Comparison of ENCODE assay signal across 9 cellular contexts in genomic region chr10:14873090-14873760, GRCh38. TPM values are rescaled to one million over a fixed set of nuclear protein-coding genes. Genes with fewer than 3 reads are reported as not detected.
A peak's percentile ranks its signal among the peaks of the same experiment; 100 is the strongest.
DNase-seq lines count a peak whose midpoint lies in the region; ATAC-seq, FAIRE-seq and TF ChIP-seq lines count a peak whose summit lies in the region.
"Had no signal": no experiment of that assay in that cellular context is flagged by ENCODE, and none has a peak within 500 bp of the region (broad histone marks: within the 10 kb centered on the region; RNA-seq: fewer than 3 reads in every experiment).

No MANE protein-coding gene starts in this region.

- no peaks in the 10 kb centered on the region for H3K27me3 ChIP-seq in GM06990 (replicated peaks; ENCODE audit: control insufficient read depth, insufficient read depth, low read length)
- H3K27me3 ChIP-seq in Loucy (ENCODE audit: insufficient read depth, low read length, poor library complexity, severe bottlenecking): no peaks in the 10 kb centered on the region
- H3K27me3 ChIP-seq in gastrocnemius medialis: no peaks in the 10 kb centered on the region

- H3K9ac ChIP-seq in Loucy (ENCODE audit: low read depth, low read length, poor library complexity, severe bottlenecking) (peak overlapping the region; percentile 53), kidney (ENCODE audit: low read length in 2 of 2) (no peak overlapping the region)

- H3K4me1 ChIP-seq in Loucy (ENCODE audit: insufficient read depth, low read length, poor library complexity, severe bottlenecking): peaks cover 66% of the 10 kb centered on the region
- H3K4me1 ChIP-seq in kidney (ENCODE audit: control insufficient read depth in 1 of 2, insufficient read depth in 1 of 2, low read depth in 1 of 2, low read length in 2 of 2): peaks cover 0 to 2% of the 10 kb centered on the region in 2 donors
- H3K4me1 ChIP-seq in gastrocnemius medialis: peaks cover 19 to 25% of the 10 kb centered on the region in 2 donors

- ATAC-seq in GM21723 (IDR thresholded peaks at IDR 0.05; ENCODE audit: unreplicated experiment): peak; percentile 39
- no peak for ATAC-seq in gastrocnemius medialis

- no peaks in the 10 kb centered on the region for H3K9me3 ChIP-seq in Loucy (ENCODE audit: insufficient read depth, low read depth, low read length)
- no peaks in the 10 kb centered on the region for H3K9me3 ChIP-seq in kidney (ENCODE audit: control insufficient read depth in 1 of 2, low read length in 2 of 2)
- no peaks in the 10 kb centered on the region for H3K9me3 ChIP-seq in gastrocnemius medialis

- H3K79me2 ChIP-seq in Loucy (ENCODE audit: insufficient read depth, low read length): peaks cover 32% of the 10 kb centered on the region

- intact Hi-C loops in kidney (cut with DNase I): no loop called here
- intact Hi-C loops in gastrocnemius medialis (cut with DNase I; ENCODE audit: low total_unique reads): no loop called here

- H3F3A ChIP-seq in Loucy (ENCODE audit: low read depth): peaks cover 11% of the 10 kb centered on the region

- H3K27ac ChIP-seq in kidney (ENCODE audit: low read depth in 2 of 2, low read length in 2 of 2): no peak overlapping the region
- H3K27ac ChIP-seq in gastrocnemius medialis: no peak overlapping the region

- H3K4me3 ChIP-seq in GM06990 (replicated peaks; ENCODE audit: low read depth, low read length) (no peak overlapping the region), Loucy (ENCODE audit: low read length, poor library complexity, severe bottlenecking) (peak overlapping the region; percentile 63), fibroblast of pulmonary artery (replicated peaks; ENCODE audit: low read depth, low read length) (no peak overlapping the region), kidney (ENCODE audit: low read length in 2 of 2) (no peak overlapping the region), gastrocnemius medialis (no peak overlapping the region)

- H3K9me2 ChIP-seq in Loucy (replicated peaks; ENCODE audit: low read depth, low read length): no peaks in the 10 kb centered on the region

- H2AFZ ChIP-seq in Loucy (ENCODE audit: low read length): no peak overlapping the region

- DNase-seq in GM06990 (ENCODE audit: extremely low read depth, insufficient read length) (peak; percentile 15), fibroblast of pulmonary artery (ENCODE audit: low read depth) (peak; percentile 79), NAMALWA (ENCODE audit: low spot score) (no peak), kidney (no peak), gastrocnemius medialis (no peak), LoVo (ENCODE audit: low spot score) (no peak)
- DNase-seq: cortex of kidney had no signal

- peaks cover 6% of the 10 kb centered on the region for H4K20me1 ChIP-seq in Loucy (ENCODE audit: insufficient read depth, low read length, poor library complexity, severe bottlenecking)

- H3K36me3 ChIP-seq in GM06990 (ENCODE audit: control insufficient read depth, insufficient read depth, low read length) (peaks cover 1% of the 10 kb centered on the region; the same call in 1 of the 2 replicates), Loucy (ENCODE audit: insufficient read depth, low read length) (peaks cover 32% of the 10 kb centered on the region), kidney (ENCODE audit: control insufficient read depth in 1 of 2, insufficient read depth in 2 of 2, low read length in 2 of 2) (peaks cover 2 to 13% of the 10 kb centered on the region in 2 donors), gastrocnemius medialis (peaks cover 0 to 21% of the 10 kb centered on the region in 2 donors)

- TF ChIP-seq POLR2A in gastrocnemius medialis (IDR thresholded peaks at IDR 0.05): no peak

- in situ Hi-C loops in gastrocnemius medialis (cut with MboI; ENCODE audit: low sequenced_read_pairs in 4 of 4): no loop called here

- peak overlapping the region; percentile 76 for H3K4me2 ChIP-seq in Loucy (ENCODE audit: low read depth, low read length, poor library complexity, severe bottlenecking)

- TF ChIP-seq CTCF in GM06990 (IDR thresholded peaks at IDR 0.05; ENCODE audit: insufficient read depth, low read length, poor library complexity, severe bottlenecking) (no peak), Loucy (conservative IDR thresholded peaks at IDR 0.05; ENCODE audit: low read length) (no peak), fibroblast of pulmonary artery (IDR thresholded peaks at IDR 0.05; ENCODE audit: low read length, missing control alignments) (no peak), kidney (IDR thresholded peaks at IDR 0.05; ENCODE audit: borderline replicate concordance, extremely low read depth, insufficient read depth) (no peak), gastrocnemius medialis (IDR thresholded peaks at IDR 0.05 in 4 of 5, conservative IDR thresholded peaks at IDR 0.05 in 1 of 5) (no peak)

- FAIRE-seq in kidney (lab: Jason Lieb, UNC): no peak

RNA-seq across cellular contexts. Expression of gene SUV39H2, which starts 5.4 kb away (rescaled TPM):
- total RNA-seq in kidney: 5.1 TPM
- polyA plus RNA-seq in kidney (ENCODE audit: insufficient read depth, low read depth, low replicate concordance): 3.8 TPM
- total RNA-seq in gastrocnemius medialis: 1 to 10 TPM in 3 of 4 donors, under 1 TPM in 1; 0.71 to 7.4 (median 5.0) TPM

RNA-seq across cellular contexts. Expression of gene HSPA14, which starts 35.1 kb away (rescaled TPM):
- total RNA-seq in kidney (10.4 TPM), gastrocnemius medialis (10 to 100 TPM; 17.7 to 25.5 (median 22.1) TPM)
- 9.7 TPM for polyA plus RNA-seq in kidney (ENCODE audit: insufficient read depth, low read depth, low replicate concordance)

RNA-seq across cellular contexts. Expression of gene MSANTD7, which starts 35.1 kb away (rescaled TPM):
- total RNA-seq in kidney (9.5 TPM), gastrocnemius medialis (1 to 10 TPM; 4.7 to 8.5 (median 5.8) TPM)
- polyA plus RNA-seq in kidney (ENCODE audit: insufficient read depth, low read depth, low replicate concordance): 2.8 TPM

RNA-seq across cellular contexts. Expression of gene CDNF, which starts 35.4 kb away (rescaled TPM):
- total RNA-seq in kidney (2.1 TPM), gastrocnemius medialis (10 to 100 TPM in 2 of 4 donors, 1 to 10 TPM in 2; 8.6 to 18.3 (median 10.9) TPM)
- polyA plus RNA-seq in kidney (ENCODE audit: insufficient read depth, low read depth, low replicate concordance): 2.3 TPM

Comparison
In these comparisons a context has a peak if more than half of its experiments do, and no peak if none do; other contexts are left out.
1. DNase-seq: peak in GM06990 (single experiment) and fibroblast of pulmonary artery (single experiment); none in NAMALWA (single experiment), kidney (single experiment), gastrocnemius medialis (0 of 2) and LoVo (single experiment).